Comparison of ENCODE assay signal across 14 cellular contexts in genomic region chr10:93580824-93581223, GRCh38. TPM values are rescaled to one million over a fixed set of nuclear protein-coding genes. Genes with fewer than 3 reads are reported as not detected.
A peak's percentile ranks its signal among the peaks of the same experiment; 100 is the strongest.
DNase-seq lines count a peak whose midpoint lies in the region; TF ChIP-seq lines count a peak whose summit lies in the region.
"Had no signal": no experiment of that assay in that cellular context is flagged by ENCODE, and none has a peak within 500 bp of the region (broad histone marks: within the 10 kb centered on the region; RNA-seq: fewer than 3 reads in every experiment).

No MANE protein-coding gene starts in this region.

- no peak for TF ChIP-seq EP300 in sigmoid colon (IDR thresholded peaks at IDR 0.05)

- no peak overlapping the region for H3K27ac ChIP-seq in tibial artery
- no peak overlapping the region for H3K27ac ChIP-seq in sigmoid colon
- H3K27ac ChIP-seq: upper lobe of left lung had no signal

- intact Hi-C loops in tibial artery (cut with DNase I; ENCODE audit: low total_unique reads) (no loop called here), sigmoid colon (cut with DNase I) (no loop called here)

- H3K4me3 ChIP-seq in fibroblast of mammary gland (ENCODE audit: control insufficient read depth, low read depth, low read length) (no peak overlapping the region), tibial artery (no peak overlapping the region), sigmoid colon (no peak overlapping the region)
- H3K4me3 ChIP-seq: lung, upper lobe of left lung had no signal

- H3K27me3 ChIP-seq in tibial artery (peaks cover 0 to 7% of the 10 kb centered on the region in 2 donors), sigmoid colon (peaks cover 0 to 7% (median 0%) of the 10 kb centered on the region in 3 donors)
- H3K27me3 ChIP-seq: upper lobe of left lung had no signal

- no peaks in the 10 kb centered on the region for H3K4me1 ChIP-seq in tibial artery
- H3K4me1 ChIP-seq in sigmoid colon = no peaks in the 10 kb centered on the region
- H3K4me1 ChIP-seq: upper lobe of left lung had no signal

- DNase-seq in NCI-H1105 treated with DMSO at 0.1 percent for 48 hours (lab: John Stamatoyannopoulos, UW) = peak; percentile 1
- DNase-seq in NCI-H1105 (lab: John Stamatoyannopoulos, UW) = no peak
- peak; percentile 31 for DNase-seq in NCI-H69 (lab: John Stamatoyannopoulos, UW)
- DNase-seq in fibroblast of mammary gland (ENCODE audit: low read depth) = peak; percentile 31
- peak; percentile 34 for DNase-seq in putamen (ENCODE audit: low spot score)
- no peak for DNase-seq in activated CD8-positive, alpha-beta memory T cell treated with anti-CD3 and anti-CD28 coated beads, Interleukin-2, amount 50 U/mL, for 4 hours
- no peak for DNase-seq in tibial artery
- no peak for DNase-seq in sigmoid colon
- DNase-seq: activated CD4-positive, alpha-beta T cell treated with anti-CD3 and anti-CD28 coated beads, Interleukin-2, amount 10 ng/mL, durations not matched to agents 24 days and 14 days; NCI-H187 treated with DMSO at 0.1 percent for 48 hours; upper lobe of left lung had no signal

- 66 to 76% methylated on average over 6 of the region's 6 CpGs for WGBS in sigmoid colon, 2 donors

- no peaks in the 10 kb centered on the region for H3K36me3 ChIP-seq in tibial artery
- no peaks in the 10 kb centered on the region for H3K36me3 ChIP-seq in sigmoid colon
- H3K36me3 ChIP-seq: upper lobe of left lung had no signal

- TF ChIP-seq POLR2A in sigmoid colon (IDR thresholded peaks at IDR 0.05) = no peak

- H3K9me3 ChIP-seq in tibial artery (peaks cover 0 to 6% (median 0%) of the 10 kb centered on the region in 3 donors), sigmoid colon (no peaks in the 10 kb centered on the region)
- H3K9me3 ChIP-seq: upper lobe of left lung had no signal

- no peak for TF ChIP-seq CTCF in fibroblast of mammary gland (conservative IDR thresholded peaks at IDR 0.05; ENCODE audit: control insufficient read depth, insufficient read depth, low read depth, low read length)
- TF ChIP-seq CTCF in tibial artery (IDR thresholded peaks at IDR 0.05) = no peak
- TF ChIP-seq CTCF in sigmoid colon (IDR thresholded peaks at IDR 0.05) = no peak

RNA-seq across cellular contexts. Expression of gene FFAR4, which starts 14.4 kb away (rescaled TPM):
- under 1 TPM in 3 of 4 donors, not detected in 1; 0.36 to 0.99 (median 0.55) TPM for total RNA-seq in sigmoid colon
- 10 to 100 TPM in 1 of 3 donors, 1 to 10 TPM in 2; 5.5 to 17.9 (median 8.4) TPM for polyA plus RNA-seq in sigmoid colon
- total RNA-seq: activated CD4-positive, alpha-beta T cell treated with anti-CD3 and anti-CD28 coated beads, Interleukin-2, amount 10 ng/mL, durations not matched to agents 24 days and 14 days; OCI-LY7; osteoblast had no signal

RNA-seq across cellular contexts. Expression of gene RBP4, which starts 20.2 kb away (rescaled TPM):
- 10 to 100 TPM in 1 of 4 donors, 1 to 10 TPM in 1, not detected in 2; 3.9 to 16.8 TPM for total RNA-seq in sigmoid colon
- 10 to 100 TPM in 1 of 3 donors, 1 to 10 TPM in 2; 3.0 to 21.5 (median 4.2) TPM for polyA plus RNA-seq in sigmoid colon
- total RNA-seq: activated CD4-positive, alpha-beta T cell treated with anti-CD3 and anti-CD28 coated beads, Interleukin-2, amount 10 ng/mL, durations not matched to agents 24 days and 14 days; OCI-LY7 had no signal

RNA-seq across cellular contexts. Expression of gene PDE6C, which starts 31.5 kb away (rescaled TPM):
- not detected for total RNA-seq in sigmoid colon
- not detected for polyA plus RNA-seq in sigmoid colon
- total RNA-seq: activated CD4-positive, alpha-beta T cell treated with anti-CD3 and anti-CD28 coated beads, Interleukin-2, amount 10 ng/mL, durations not matched to agents 24 days and 14 days; lung; osteoblast; upper lobe of left lung had no signal
- polyA plus RNA-seq: lung had no signal

Comparison
In these comparisons a context has a peak if more than half of its experiments do, and no peak if none do; other contexts are left out.
1. DNase-seq: peak in NCI-H1105 treated with DMSO at 0.1 percent for 48 hours (single experiment), NCI-H69 (single experiment), fibroblast of mammary gland (single experiment) and putamen (single experiment); none in NCI-H1105 (single experiment), activated CD8-positive, alpha-beta memory T cell treated with anti-CD3 and anti-CD28 coated beads, Interleukin-2, amount 50 U/mL, for 4 hours (single experiment), tibial artery (0 of 2) and sigmoid colon (single experiment).